In the genomic region with DNA sequence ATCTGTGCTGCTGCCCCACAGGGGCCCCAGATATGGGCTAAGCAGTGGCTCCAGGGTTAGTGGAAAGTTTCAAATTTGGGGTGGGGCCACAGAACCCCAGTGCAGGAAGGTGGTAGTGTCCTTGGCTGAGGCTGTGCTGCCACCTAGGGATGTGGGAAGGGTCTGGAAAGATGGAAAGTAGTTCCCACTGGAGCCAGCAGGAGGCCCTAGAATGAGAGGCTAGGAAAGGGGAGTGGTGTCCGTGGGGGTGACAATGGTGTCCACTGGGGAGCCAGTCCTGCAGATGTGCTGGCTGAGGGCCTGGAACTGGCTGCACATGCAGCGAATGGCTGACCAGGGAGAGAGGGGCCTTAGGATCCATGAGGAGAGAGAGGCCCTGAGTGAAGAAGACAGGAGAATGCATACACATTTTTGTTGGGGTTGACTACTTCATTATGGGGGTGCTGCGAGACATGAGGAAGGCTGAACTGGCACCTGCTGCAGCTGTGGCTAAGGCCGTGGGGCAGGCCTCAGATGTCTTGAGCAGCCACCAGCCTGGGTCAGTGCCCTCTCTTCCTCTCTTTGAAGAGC, we compare ENCODE assay signal across 9 cellular contexts. TPM values are rescaled to one million over a fixed set of nuclear protein-coding genes. Genes with fewer than 3 reads are reported as not detected.
DNase-seq lines count a peak whose midpoint lies in the region; ATAC-seq and TF ChIP-seq lines count a peak whose summit lies in the region.
"Had no signal": no experiment of that assay in that cellular context is flagged by ENCODE, and none has a peak within 500 bp of the region (broad histone marks: within the 10 kb centered on the region; RNA-seq: fewer than 3 reads in every experiment).

No MANE protein-coding gene starts in this region.

- in situ Hi-C loops in brain microvascular endothelial cell (cut with HindIII; ENCODE audit: low pct_ligation_motif_present, low sequenced_read_pairs), result no loop called here

- peak; percentile 51 for DNase-seq in activated naive CD4-positive, alpha-beta T cell treated with anti-CD3 and anti-CD28 coated beads for 36 hours
- DNase-seq in activated naive CD4-positive, alpha-beta T cell treated with anti-CD3 and anti-CD28 coated beads, Interleukin-2, amount 50 U/mL, for 16 hours, result no peak
- DNase-seq in NAMALWA (ENCODE audit: low spot score), result peak; percentile 26
- DNase-seq in brain microvascular endothelial cell, result peak; percentile 29
- peak; percentile 58 for DNase-seq in medulla oblongata (ENCODE audit: extremely low spot score)
- no peak for DNase-seq in NOMO-1 treated with DMSO at 0.1 percent for 48 hours (lab: John Stamatoyannopoulos, UW; ENCODE audit: unreplicated experiment)
- no peak for DNase-seq in naive thymus-derived CD8-positive, alpha-beta T cell

- TF ChIP-seq CTCF in brain microvascular endothelial cell (IDR thresholded peaks at IDR 0.05; ENCODE audit: low read depth, low read length, missing control alignments), result peak; percentile 91

- H3K36me3 Mint-ChIP-seq in activated naive CD4-positive, alpha-beta T cell treated with anti-CD3 and anti-CD28 coated beads for 36 hours (ENCODE audit: low read depth), result peaks cover 4% of the 10 kb centered on the region
- peaks cover 0 to 9% (median 8%) of the 10 kb centered on the region in 3 donors for H3K36me3 Mint-ChIP-seq in naive thymus-derived CD8-positive, alpha-beta T cell

- H3K4me3 ChIP-seq in brain microvascular endothelial cell (ENCODE audit: low read depth, low read length), result no peak overlapping the region

- H3K27ac ChIP-seq in brain microvascular endothelial cell, result no peak overlapping the region

- no peaks in the 10 kb centered on the region for H3K36me3 ChIP-seq in brain microvascular endothelial cell (replicated peaks)

- H3K4me3 Mint-ChIP-seq in activated naive CD4-positive, alpha-beta T cell treated with anti-CD3 and anti-CD28 coated beads for 36 hours, result no peak overlapping the region
- no peak overlapping the region for H3K4me3 Mint-ChIP-seq in naive thymus-derived CD8-positive, alpha-beta T cell
- H3K4me3 Mint-ChIP-seq: central memory CD8-positive, alpha-beta T cell had no signal

- no peaks in the 10 kb centered on the region for H3K27me3 Mint-ChIP-seq in activated naive CD4-positive, alpha-beta T cell treated with anti-CD3 and anti-CD28 coated beads for 36 hours (ENCODE audit: low read depth)
- no peaks in the 10 kb centered on the region for H3K27me3 Mint-ChIP-seq in naive thymus-derived CD8-positive, alpha-beta T cell
- H3K27me3 Mint-ChIP-seq: central memory CD8-positive, alpha-beta T cell had no signal

- H3K9me3 Mint-ChIP-seq in activated naive CD4-positive, alpha-beta T cell treated with anti-CD3 and anti-CD28 coated beads for 36 hours, result no peaks in the 10 kb centered on the region
- H3K9me3 Mint-ChIP-seq in naive thymus-derived CD8-positive, alpha-beta T cell, result no peaks in the 10 kb centered on the region
- H3K9me3 Mint-ChIP-seq: central memory CD8-positive, alpha-beta T cell had no signal

- CTCF ChIA-PET in activated naive CD4-positive, alpha-beta T cell treated with anti-CD3 and anti-CD28 coated beads for 36 hours (lab: Charles Lee), result interaction anchor here (0.5 kb wide), 1 partner anchor 280 kb away, joined by 4 read pairs; no protein-coding TSS in a partner anchor

- H3K27me3 ChIP-seq in brain microvascular endothelial cell (replicated peaks), result no peaks in the 10 kb centered on the region

- POLR2A ChIA-PET in naive thymus-derived CD8-positive, alpha-beta T cell (lab: Charles Lee), result no interaction called here

- intact Hi-C loops in activated naive CD4-positive, alpha-beta T cell treated with anti-CD3 and anti-CD28 coated beads for 36 hours (cut with micrococcal nuclease), result no loop called here

- no peak for ATAC-seq in naive thymus-derived CD8-positive, alpha-beta T cell
- no peak for ATAC-seq in HG03135 (IDR thresholded peaks at IDR 0.05; ENCODE audit: unreplicated experiment)

- H3K27ac Mint-ChIP-seq in activated naive CD4-positive, alpha-beta T cell treated with anti-CD3 and anti-CD28 coated beads for 36 hours, result no peak overlapping the region
- H3K27ac Mint-ChIP-seq in naive thymus-derived CD8-positive, alpha-beta T cell, result no peak overlapping the region

- no peaks in the 10 kb centered on the region for H3K4me1 Mint-ChIP-seq in activated naive CD4-positive, alpha-beta T cell treated with anti-CD3 and anti-CD28 coated beads for 36 hours (ENCODE audit: low read depth)
- H3K4me1 Mint-ChIP-seq in naive thymus-derived CD8-positive, alpha-beta T cell, result no peaks in the 10 kb centered on the region
- H3K4me1 Mint-ChIP-seq: central memory CD8-positive, alpha-beta T cell had no signal

RNA-seq across cellular contexts. Expression of a gene that starts 21.1 kb away (rescaled TPM):
- not detected for total RNA-seq in activated naive CD4-positive, alpha-beta T cell treated with anti-CD3 and anti-CD28 coated beads for 36 hours
- total RNA-seq in naive thymus-derived CD8-positive, alpha-beta T cell, result not detected
- not detected for polyA plus RNA-seq in naive thymus-derived CD8-positive, alpha-beta T cell

RNA-seq across cellular contexts. Expression of a gene that starts 33.3 kb away (rescaled TPM):
- total RNA-seq in activated naive CD4-positive, alpha-beta T cell treated with anti-CD3 and anti-CD28 coated beads for 36 hours, result 10 to 100 TPM; 84.2 to 85.5 TPM
- total RNA-seq in naive thymus-derived CD8-positive, alpha-beta T cell, result 10 to 100 TPM; 54.7 to 57.9 TPM
- 100 to 1,000 TPM; 103 to 109 (median 106) TPM for polyA plus RNA-seq in naive thymus-derived CD8-positive, alpha-beta T cell

Comparison
In these comparisons a context has a peak if more than half of its experiments do, and no peak if none do; other contexts are left out.
1. DNase-seq: peak in activated naive CD4-positive, alpha-beta T cell treated with anti-CD3 and anti-CD28 coated beads for 36 hours (single experiment), NAMALWA (single experiment), brain microvascular endothelial cell (single experiment) and medulla oblongata (single experiment); none in activated naive CD4-positive, alpha-beta T cell treated with anti-CD3 and anti-CD28 coated beads, Interleukin-2, amount 50 U/mL, for 16 hours (single experiment), NOMO-1 treated with DMSO at 0.1 percent for 48 hours (single experiment) and naive thymus-derived CD8-positive, alpha-beta T cell (0 of 10).